ENCODE assay signal across 8 cellular contexts in the genomic region with DNA sequence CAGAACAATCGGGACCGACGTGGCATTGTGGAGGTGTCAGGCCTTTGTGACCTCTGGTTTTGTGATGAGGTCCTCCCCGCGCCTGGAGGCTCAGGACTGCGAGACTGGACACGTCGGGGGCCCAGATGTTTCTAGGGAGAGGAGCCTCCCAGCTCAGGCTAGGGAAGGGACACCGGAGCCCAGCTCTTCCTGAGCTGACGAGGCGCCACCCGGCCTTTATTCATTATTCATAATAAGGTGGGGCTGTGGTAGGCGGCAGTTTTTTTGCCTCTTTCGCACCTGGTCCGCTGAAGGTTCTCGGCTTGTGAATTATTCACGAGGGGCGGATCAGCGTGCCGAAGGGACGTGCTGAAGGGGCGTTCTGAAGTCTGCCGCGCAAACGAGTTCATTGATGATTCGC. TPM values are rescaled to one million over a fixed set of nuclear protein-coding genes. Genes with fewer than 3 reads are reported as not detected.
DNase-seq lines count a peak whose midpoint lies in the region; ATAC-seq and TF ChIP-seq lines count a peak whose summit lies in the region.

No MANE protein-coding gene starts in this region.

- peak overlapping the region; percentile 92 for H3K4me3 Mint-ChIP-seq in activated naive CD8-positive, alpha-beta T cell treated with anti-CD3 and anti-CD28 coated beads for 36 hours

- H3K9me3 Mint-ChIP-seq in activated naive CD8-positive, alpha-beta T cell treated with anti-CD3 and anti-CD28 coated beads for 36 hours = no peaks in the 10 kb centered on the region

- TF ChIP-seq POLR2A in Raji (IDR thresholded peaks at IDR 0.05; ENCODE audit: insufficient read depth, low read depth, low read length) = peak; percentile 47; the same call in 1 of the 2 replicates

- ATAC-seq in HG02852 (IDR thresholded peaks at IDR 0.05; ENCODE audit: unreplicated experiment) = no peak
- ATAC-seq in GM19328 (IDR thresholded peaks at IDR 0.05; ENCODE audit: unreplicated experiment) = no peak

- H3K4me1 Mint-ChIP-seq in activated naive CD8-positive, alpha-beta T cell treated with anti-CD3 and anti-CD28 coated beads for 36 hours = peaks cover 44% of the 10 kb centered on the region

- H3K27me3 Mint-ChIP-seq in activated naive CD8-positive, alpha-beta T cell treated with anti-CD3 and anti-CD28 coated beads for 36 hours = no peaks in the 10 kb centered on the region

- peaks cover 17% of the 10 kb centered on the region for H3K36me3 Mint-ChIP-seq in activated naive CD8-positive, alpha-beta T cell treated with anti-CD3 and anti-CD28 coated beads for 36 hours

- DNase-seq in activated gamma-delta T cell treated with Interleukin-2 at 50 U/mL for 16 hours (peak; percentile 48), activated gamma-delta T cell (lab: John Stamatoyannopoulos, UW) (no peak), iris pigment epithelial cell (ENCODE audit: low read depth) (peak; percentile 11)
- peak; percentile 53 for DNase-seq in activated naive CD8-positive, alpha-beta T cell treated with anti-CD3 and anti-CD28 coated beads for 36 hours
- peak; percentile 42 to 65 for DNase-seq in stimulated activated CD4-positive, alpha-beta T cell treated with anti-CD3 and anti-CD28 coated beads, Interleukin-4, amount 100 ng/mL, for 4 hours

- H3K27ac Mint-ChIP-seq in activated naive CD8-positive, alpha-beta T cell treated with anti-CD3 and anti-CD28 coated beads for 36 hours = peak overlapping the region; percentile 94

RNA-seq across cellular contexts. Expression of a gene that starts 2.3 kb away (rescaled TPM):
- total RNA-seq in activated naive CD8-positive, alpha-beta T cell treated with anti-CD3 and anti-CD28 coated beads for 36 hours = 100 to 1,000 TPM; 219 to 227 TPM

RNA-seq across cellular contexts. Expression of a gene that starts 27.1 kb away (rescaled TPM):
- 10 to 100 TPM; 49.9 to 51.3 TPM for total RNA-seq in activated naive CD8-positive, alpha-beta T cell treated with anti-CD3 and anti-CD28 coated beads for 36 hours

RNA-seq across cellular contexts. Expression of a gene that starts 41.5 kb away (rescaled TPM):
- total RNA-seq in activated naive CD8-positive, alpha-beta T cell treated with anti-CD3 and anti-CD28 coated beads for 36 hours = 10 to 100 TPM; 45.3 to 49.5 TPM

RNA-seq across cellular contexts. Expression of a gene that starts 46.3 kb away (rescaled TPM):
- 10 to 100 TPM; 67.2 to 69.0 TPM for total RNA-seq in activated naive CD8-positive, alpha-beta T cell treated with anti-CD3 and anti-CD28 coated beads for 36 hours

RNA-seq across cellular contexts. Expression of a gene that starts 46.8 kb away (rescaled TPM):
- 10 to 100 TPM; 79.6 to 84.2 TPM for total RNA-seq in activated naive CD8-positive, alpha-beta T cell treated with anti-CD3 and anti-CD28 coated beads for 36 hours
